8 cellular contexts compared by ENCODE assay signal in genomic region chr12:76083761-76084276, GRCh38. TPM values are rescaled to one million over a fixed set of nuclear protein-coding genes. Genes with fewer than 3 reads are reported as not detected.
A peak's percentile ranks its signal among the peaks of the same experiment; 100 is the strongest.
DNase-seq lines count a peak whose midpoint lies in the region; ATAC-seq and TF ChIP-seq lines count a peak whose summit lies in the region.

No MANE protein-coding gene starts in this region.

- DNase-seq in SHP77 (lab: John Stamatoyannopoulos, UW) (peak; percentile 33 to 78), SHP77 treated with DMSO at 0.1 percent for 48 hours (lab: John Stamatoyannopoulos, UW) (no peak), NCI-H510A (lab: John Stamatoyannopoulos, UW) (peak; percentile 78), lung (ENCODE audit: low spot score) (peak; percentile 68)
- peak; percentile 17 to 65 for DNase-seq in activated CD8-positive, alpha-beta memory T cell treated with anti-CD3 and anti-CD28 coated beads for 1 hour (ENCODE audit: extremely low read depth in 1 of 2, low read depth in 1 of 2)
- peak; percentile 75 for DNase-seq in effector CD4-positive, alpha-beta T cell
- DNase-seq in stimulated activated CD4-positive, alpha-beta T cell treated with anti-CD3 and anti-CD28 coated beads, TNF-alpha, amount 100 ng/mL, for 48 hours (ENCODE audit: low read depth in 3 of 3), result peak; percentile 60 to 78 (median 61)

- no peaks in the 10 kb centered on the region for H3K9me3 ChIP-seq in lung (ENCODE audit: control insufficient read depth in 2 of 2, insufficient read depth in 1 of 2, low read length in 1 of 2)

- peak; percentile 31 for ATAC-seq in HG03095 (IDR thresholded peaks at IDR 0.05; ENCODE audit: unreplicated experiment)
- peak; percentile 69 for ATAC-seq in lung (ENCODE audit: insufficient read depth, low FRiP score)

- H3K27ac ChIP-seq in lung (ENCODE audit: low read depth in 1 of 2, low read length in 1 of 2), result peak overlapping the region; percentile 98

- H3K4me3 ChIP-seq in lung, result peak overlapping the region; percentile 83

- no peaks in the 10 kb centered on the region for H3K27me3 ChIP-seq in lung (ENCODE audit: control insufficient read depth, insufficient read depth)

- no peak for TF ChIP-seq CTCF in lung (IDR thresholded peaks at IDR 0.05; ENCODE audit: control extremely low read depth, extremely low read depth)

- H3K36me3 ChIP-seq in lung (ENCODE audit: control insufficient read depth in 2 of 2, insufficient read depth in 2 of 2, low read length in 2 of 2), result no peaks in the 10 kb centered on the region

- WGBS in lung, 2 donors, result 1% methylated on average over 31 to 44 of the region's 44 CpGs

- H3K4me1 ChIP-seq in lung (ENCODE audit: control insufficient read depth in 2 of 2, insufficient read depth in 2 of 2, low read length in 2 of 2), result peaks cover 2 to 11% of the 10 kb centered on the region in 2 donors

RNA-seq across cellular contexts. Expression of gene NAP1L1, which starts 0.7 kb away (rescaled TPM):
- total RNA-seq in lung, result 100 to 1,000 TPM; 317 to 515 TPM
- 100 to 1,000 TPM; 268 to 328 TPM for polyA plus RNA-seq in lung

RNA-seq across cellular contexts. Expression of gene PHLDA1, which starts 52.2 kb away (rescaled TPM):
- total RNA-seq in lung, result 10 to 100 TPM; 18.6 to 22.1 TPM
- 10 to 100 TPM in 1 of 2 donors, 1 to 10 TPM in 1; 6.5 to 15.9 TPM for polyA plus RNA-seq in lung
